Comparison of ENCODE assay signal across 21 cellular contexts in genomic region chr1:16063921-16064320, GRCh38. TPM values are rescaled to one million over a fixed set of nuclear protein-coding genes. Genes with fewer than 3 reads are reported as not detected.
"Had no signal": no experiment of that assay in that cellular context is flagged by ENCODE, and none has a peak within 500 bp of the region (broad histone marks: within the 10 kb centered on the region; RNA-seq: fewer than 3 reads in every experiment).

No MANE protein-coding gene starts in this region.

- H3K9me3 ChIP-seq: heart left ventricle, right lobe of liver, upper lobe of left lung had no signal

- ATAC-seq: heart left ventricle; natural killer cell treated with Interleukin-12 subunit alpha and Interleukin-12 subunit beta and Interleukin-15 and Interleukin-18, amount 100 ng/mL, for 72 hours; right lobe of liver; SK-N-SH treated with all-trans-retinoic acid at 6 μM for 48 hours had no signal

- H3K4me3 ChIP-seq: heart left ventricle, right lobe of liver, smooth muscle cell, upper lobe of left lung had no signal

- H3K36me3 ChIP-seq: heart left ventricle, right lobe of liver, upper lobe of left lung had no signal

- H3K27ac Mint-ChIP-seq: natural killer cell treated with Interleukin-12 subunit alpha and Interleukin-12 subunit beta and Interleukin-15 and Interleukin-18, amount 100 ng/mL, for 72 hours; stimulated activated naive CD8-positive, alpha-beta T cell treated with anti-CD3 and anti-CD28 coated beads, Interleukin-15, Interleukin-2, amounts not matched to agents 100 ng/mL and 50 ng/mL, for 24 hours had no signal

- DNase-seq: activated CD4-positive, alpha-beta T cell treated with anti-CD3 and anti-CD28 coated beads, Interleukin-2, amount 50 U/mL, for 4 hours; activated CD4-positive, CD25-positive, alpha-beta regulatory T cell; activated CD8-positive, alpha-beta memory T cell treated with anti-CD3 and anti-CD28 coated beads, Interleukin-2, amount 50 U/mL, for 4 hours; activated naive CD4-positive, alpha-beta T cell; heart left ventricle; mesendoderm; right lobe of liver; upper lobe of left lung had no signal

- H3K4me3 Mint-ChIP-seq: stimulated activated naive CD8-positive, alpha-beta T cell treated with anti-CD3 and anti-CD28 coated beads, Interleukin-15, Interleukin-2, amounts not matched to agents 100 ng/mL and 50 ng/mL, for 24 hours had no signal

- H3K36me3 Mint-ChIP-seq: natural killer cell treated with Interleukin-12 subunit alpha and Interleukin-12 subunit beta and Interleukin-15 and Interleukin-18, amount 100 ng/mL, for 72 hours had no signal

- H3K27me3 ChIP-seq: heart left ventricle, right lobe of liver, upper lobe of left lung had no signal

- H3K27ac ChIP-seq: heart left ventricle, right lobe of liver, upper lobe of left lung had no signal

- H3K9me3 Mint-ChIP-seq: natural killer cell treated with Interleukin-12 subunit alpha and Interleukin-12 subunit beta and Interleukin-15 and Interleukin-18, amount 100 ng/mL, for 72 hours; stimulated activated naive CD8-positive, alpha-beta T cell treated with anti-CD3 and anti-CD28 coated beads, Interleukin-15, Interleukin-2, amounts not matched to agents 100 ng/mL and 50 ng/mL, for 24 hours had no signal

- FAIRE-seq: astrocyte, frontal cortex had no signal

RNA-seq across cellular contexts. Expression of gene FAM131C, which starts 9.5 kb away (rescaled TPM):
- total RNA-seq: dermis microvascular lymphatic vessel endothelial cell; natural killer cell treated with Interleukin-12 subunit alpha and Interleukin-12 subunit beta and Interleukin-15 and Interleukin-18, amount 100 ng/mL, for 72 hours had no signal

RNA-seq across cellular contexts. Expression of gene CLCNKB, which starts 20.3 kb away (rescaled TPM):
- total RNA-seq: natural killer cell treated with Interleukin-12 subunit alpha and Interleukin-12 subunit beta and Interleukin-15 and Interleukin-18, amount 100 ng/mL, for 72 hours; osteocyte; right lobe of liver had no signal

RNA-seq across cellular contexts. Expression of gene CLCNKA, which starts 42.1 kb away (rescaled TPM):
- total RNA-seq: dermis microvascular lymphatic vessel endothelial cell, epithelial cell of proximal tubule, osteocyte, pulmonary artery endothelial cell, smooth muscle cell, temporal lobe had no signal

RNA-seq across cellular contexts. Expression of gene HSPB7, which starts 46.1 kb away (rescaled TPM):
- total RNA-seq: dermis microvascular lymphatic vessel endothelial cell; epithelial cell of proximal tubule; frontal cortex; natural killer cell treated with Interleukin-12 subunit alpha and Interleukin-12 subunit beta and Interleukin-15 and Interleukin-18, amount 100 ng/mL, for 72 hours; pulmonary artery endothelial cell; temporal lobe had no signal

RNA-seq across cellular contexts. Expression of gene SRARP, which starts 59.9 kb away (rescaled TPM):
- total RNA-seq: astrocyte; chondrocyte; epithelial cell of proximal tubule; lower leg skin; natural killer cell treated with Interleukin-12 subunit alpha and Interleukin-12 subunit beta and Interleukin-15 and Interleukin-18, amount 100 ng/mL, for 72 hours; osteocyte; pulmonary artery endothelial cell; right lobe of liver; smooth muscle cell had no signal
